Comparison of ENCODE assay signal across 1 cellular context in the genomic region with DNA sequence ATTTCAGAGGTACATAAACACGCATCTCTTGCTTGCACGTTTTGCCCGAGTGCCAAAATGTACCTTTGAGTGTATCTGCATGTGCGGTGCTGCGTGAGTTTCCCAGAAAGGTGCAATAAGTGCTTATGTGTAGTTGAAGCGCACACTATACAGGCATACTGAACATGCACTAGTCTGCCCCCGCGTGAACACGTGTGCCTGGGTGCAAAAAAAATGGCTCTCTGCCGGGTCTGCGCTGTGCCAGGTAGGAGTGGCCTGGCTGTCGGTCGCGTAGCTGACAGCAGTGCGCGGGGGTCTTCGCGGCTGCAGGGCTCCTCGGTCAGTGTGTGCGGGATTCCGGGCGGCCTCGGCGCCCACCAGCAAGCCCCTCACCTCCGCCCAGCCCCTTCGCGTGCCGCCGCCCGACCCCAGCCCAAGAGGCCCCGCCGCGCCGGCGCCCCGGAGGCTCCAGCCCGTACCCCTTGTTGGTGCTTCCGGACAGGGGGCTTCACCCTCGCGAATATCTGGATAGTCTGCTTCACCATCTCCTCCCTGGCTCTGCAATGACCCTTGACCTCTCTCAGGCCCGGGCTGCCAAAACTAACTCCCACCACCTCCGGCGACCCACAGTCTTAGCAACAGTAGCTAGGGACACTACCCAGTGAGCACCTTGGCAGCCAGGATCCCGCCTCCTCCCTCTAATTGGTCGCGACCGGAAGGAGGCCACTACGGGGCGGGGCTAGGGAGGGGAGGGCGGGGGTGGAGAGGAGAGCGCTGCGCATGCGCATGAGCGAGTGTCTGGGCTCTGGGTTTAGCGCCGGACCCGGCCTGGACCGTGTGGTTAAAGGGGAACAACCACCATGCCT.
TF ChIP-seq lines count a peak whose summit lies in the region.

TSS of gene KIF6 (minus strand) at position 622 of the 845 bp plus-strand sequence. CDS start at position 524, 98 bp downstream.

TF ChIP-seq in HepG2, 621 proteins besides CTCF, POLR2A, EP300 and RAD21 (continued from another document and continues in another):
- TF ChIP-seq, protein P1, sequence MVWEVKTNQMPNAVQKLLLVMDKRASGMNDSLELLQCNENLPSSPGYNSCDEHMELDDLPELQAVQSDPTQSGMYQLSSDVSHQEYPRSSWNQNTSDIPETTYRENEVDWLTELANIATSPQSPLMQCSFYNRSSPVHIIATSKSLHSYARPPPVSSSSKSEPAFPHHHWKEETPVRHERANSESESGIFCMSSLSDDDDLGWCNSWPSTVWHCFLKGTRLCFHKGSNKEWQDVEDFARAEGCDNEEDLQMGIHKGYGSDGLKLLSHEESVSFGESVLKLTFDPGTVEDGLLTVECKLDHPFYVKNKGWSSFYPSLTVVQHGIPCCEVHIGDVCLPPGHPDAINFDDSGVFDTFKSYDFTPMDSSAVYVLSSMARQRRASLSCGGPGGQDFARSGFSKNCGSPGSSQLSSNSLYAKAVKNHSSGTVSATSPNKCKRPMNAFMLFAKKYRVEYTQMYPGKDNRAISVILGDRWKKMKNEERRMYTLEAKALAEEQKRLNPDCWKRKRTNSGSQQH (CRISPR knock-in tag; IDR thresholded peaks at IDR 0.05; ENCODE audit: low read depth), result no peak
- TF ChIP-seq, protein P2, sequence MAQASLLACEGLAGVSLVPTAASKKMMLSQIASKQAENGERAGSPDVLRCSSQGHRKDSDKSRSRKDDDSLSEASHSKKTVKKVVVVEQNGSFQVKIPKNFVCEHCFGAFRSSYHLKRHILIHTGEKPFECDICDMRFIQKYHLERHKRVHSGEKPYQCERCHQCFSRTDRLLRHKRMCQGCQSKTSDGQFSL (CRISPR knock-in tag; IDR thresholded peaks at IDR 0.05), result no peak
- TF ChIP-seq SALL2 (CRISPR knock-in tag; IDR thresholded peaks at IDR 0.05), result no peak
- no peak for TF ChIP-seq ZBTB2 (CRISPR knock-in tag; IDR thresholded peaks at IDR 0.05; ENCODE audit: low read depth)
- 0 out of 2 replicates have a peak, but pooled peaks have one; percentile 34 for TF ChIP-seq POGK (CRISPR knock-in tag; conservative IDR thresholded peaks at IDR 0.05)
- no peak for TF ChIP-seq RCOR2 (CRISPR knock-in tag; IDR thresholded peaks at IDR 0.05)
- no peak for TF ChIP-seq AGO2 (optimal IDR thresholded peaks at IDR 0.05; ENCODE audit: low read depth, low read length)
- no peak for TF ChIP-seq MEF2D (CRISPR knock-in tag; IDR thresholded peaks at IDR 0.05)
- no peak for TF ChIP-seq NFIB (CRISPR knock-in tag; IDR thresholded peaks at IDR 0.05; ENCODE audit: borderline replicate concordance)
- TF ChIP-seq, protein P3, sequence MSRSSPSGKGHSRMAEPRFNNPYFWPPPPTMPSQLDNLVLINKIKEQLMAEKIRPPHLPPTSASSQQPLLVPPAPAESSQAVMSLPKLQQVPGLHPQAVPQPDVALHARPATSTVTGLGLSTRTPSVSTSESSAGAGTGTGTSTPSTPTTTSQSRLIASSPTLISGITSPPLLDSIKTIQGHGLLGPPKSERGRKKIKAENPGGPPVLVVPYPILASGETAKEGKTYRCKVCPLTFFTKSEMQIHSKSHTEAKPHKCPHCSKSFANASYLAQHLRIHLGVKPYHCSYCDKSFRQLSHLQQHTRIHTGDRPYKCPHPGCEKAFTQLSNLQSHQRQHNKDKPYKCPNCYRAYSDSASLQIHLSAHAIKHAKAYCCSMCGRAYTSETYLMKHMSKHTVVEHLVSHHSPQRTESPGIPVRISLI (CRISPR knock-in tag; IDR thresholded peaks at IDR 0.05; ENCODE audit: borderline replicate concordance), result peak; percentile 52; the same call in 1 of the 2 replicates
- TF ChIP-seq ZHX2 (IDR thresholded peaks at IDR 0.05; ENCODE audit: low read depth), result peak; percentile 13; the same call in 1 of the 2 replicates
- no peak for TF ChIP-seq ZHX2 (CRISPR knock-in tag; IDR thresholded peaks at IDR 0.05; ENCODE audit: borderline replicate concordance)
- TF ChIP-seq ZMYM3 (CRISPR knock-in tag; IDR thresholded peaks at IDR 0.05), result no peak
- TF ChIP-seq ZBTB33 (CRISPR knock-in tag; IDR thresholded peaks at IDR 0.05), result no peak
- TF ChIP-seq FOSL2 (CRISPR knock-in tag; IDR thresholded peaks at IDR 0.05), result no peak
- TF ChIP-seq SYNCRIP (IDR thresholded peaks at IDR 0.05; ENCODE audit: insufficient read depth, low read depth, low read length), result no peak
- peak; percentile 97; the same call in 1 of the 2 replicates for TF ChIP-seq ZFP91 (CRISPR knock-in tag; IDR thresholded peaks at IDR 0.05; ENCODE audit: borderline replicate concordance)
- TF ChIP-seq HES4 (CRISPR knock-in tag; IDR thresholded peaks at IDR 0.05; ENCODE audit: borderline replicate concordance), result no peak; the same call in 1 of the 2 replicates
- TF ChIP-seq KAT7 (CRISPR knock-in tag; IDR thresholded peaks at IDR 0.05; ENCODE audit: borderline replicate concordance), result no peak
- TF ChIP-seq ZNF121 (CRISPR knock-in tag; IDR thresholded peaks at IDR 0.05), result no peak
- no peak for TF ChIP-seq ARHGAP35 (CRISPR knock-in tag; IDR thresholded peaks at IDR 0.05; ENCODE audit: borderline replicate concordance)
- no peak for TF ChIP-seq ISX (CRISPR knock-in tag; conservative IDR thresholded peaks at IDR 0.05)
- TF ChIP-seq SRY (CRISPR knock-in tag; IDR thresholded peaks at IDR 0.05), result no peak; the same call in 1 of the 2 replicates
- no peak for TF ChIP-seq NBN (conservative IDR thresholded peaks at IDR 0.05)
- no peak for TF ChIP-seq HCFC1 (IDR thresholded peaks at IDR 0.05; ENCODE audit: low read depth, low read length)
- TF ChIP-seq, protein P4, sequence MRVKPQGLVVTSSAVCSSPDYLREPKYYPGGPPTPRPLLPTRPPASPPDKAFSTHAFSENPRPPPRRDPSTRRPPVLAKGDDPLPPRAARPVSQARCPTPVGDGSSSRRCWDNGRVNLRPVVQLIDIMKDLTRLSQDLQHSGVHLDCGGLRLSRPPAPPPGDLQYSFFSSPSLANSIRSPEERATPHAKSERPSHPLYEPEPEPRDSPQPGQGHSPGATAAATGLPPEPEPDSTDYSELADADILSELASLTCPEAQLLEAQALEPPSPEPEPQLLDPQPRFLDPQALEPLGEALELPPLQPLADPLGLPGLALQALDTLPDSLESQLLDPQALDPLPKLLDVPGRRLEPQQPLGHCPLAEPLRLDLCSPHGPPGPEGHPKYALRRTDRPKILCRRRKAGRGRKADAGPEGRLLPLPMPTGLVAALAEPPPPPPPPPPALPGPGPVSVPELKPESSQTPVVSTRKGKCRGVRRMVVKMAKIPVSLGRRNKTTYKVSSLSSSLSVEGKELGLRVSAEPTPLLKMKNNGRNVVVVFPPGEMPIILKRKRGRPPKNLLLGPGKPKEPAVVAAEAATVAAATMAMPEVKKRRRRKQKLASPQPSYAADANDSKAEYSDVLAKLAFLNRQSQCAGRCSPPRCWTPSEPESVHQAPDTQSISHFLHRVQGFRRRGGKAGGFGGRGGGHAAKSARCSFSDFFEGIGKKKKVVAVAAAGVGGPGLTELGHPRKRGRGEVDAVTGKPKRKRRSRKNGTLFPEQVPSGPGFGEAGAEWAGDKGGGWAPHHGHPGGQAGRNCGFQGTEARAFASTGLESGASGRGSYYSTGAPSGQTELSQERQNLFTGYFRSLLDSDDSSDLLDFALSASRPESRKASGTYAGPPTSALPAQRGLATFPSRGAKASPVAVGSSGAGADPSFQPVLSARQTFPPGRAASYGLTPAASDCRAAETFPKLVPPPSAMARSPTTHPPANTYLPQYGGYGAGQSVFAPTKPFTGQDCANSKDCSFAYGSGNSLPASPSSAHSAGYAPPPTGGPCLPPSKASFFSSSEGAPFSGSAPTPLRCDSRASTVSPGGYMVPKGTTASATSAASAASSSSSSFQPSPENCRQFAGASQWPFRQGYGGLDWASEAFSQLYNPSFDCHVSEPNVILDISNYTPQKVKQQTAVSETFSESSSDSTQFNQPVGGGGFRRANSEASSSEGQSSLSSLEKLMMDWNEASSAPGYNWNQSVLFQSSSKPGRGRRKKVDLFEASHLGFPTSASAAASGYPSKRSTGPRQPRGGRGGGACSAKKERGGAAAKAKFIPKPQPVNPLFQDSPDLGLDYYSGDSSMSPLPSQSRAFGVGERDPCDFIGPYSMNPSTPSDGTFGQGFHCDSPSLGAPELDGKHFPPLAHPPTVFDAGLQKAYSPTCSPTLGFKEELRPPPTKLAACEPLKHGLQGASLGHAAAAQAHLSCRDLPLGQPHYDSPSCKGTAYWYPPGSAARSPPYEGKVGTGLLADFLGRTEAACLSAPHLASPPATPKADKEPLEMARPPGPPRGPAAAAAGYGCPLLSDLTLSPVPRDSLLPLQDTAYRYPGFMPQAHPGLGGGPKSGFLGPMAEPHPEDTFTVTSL (CRISPR knock-in tag; IDR thresholded peaks at IDR 0.05; ENCODE audit: borderline replicate concordance), result no peak
- TF ChIP-seq NCOR1 (IDR thresholded peaks at IDR 0.05; ENCODE audit: borderline replicate concordance, low read length), result no peak
- no peak for TF ChIP-seq ZNF24 (IDR thresholded peaks at IDR 0.05)
- no peak for TF ChIP-seq ZNF333 (CRISPR knock-in tag; IDR thresholded peaks at IDR 0.05; ENCODE audit: borderline replicate concordance)
- no peak for TF ChIP-seq PAWR (CRISPR knock-in tag; IDR thresholded peaks at IDR 0.05; ENCODE audit: borderline replicate concordance)
